In the genomic region with DNA sequence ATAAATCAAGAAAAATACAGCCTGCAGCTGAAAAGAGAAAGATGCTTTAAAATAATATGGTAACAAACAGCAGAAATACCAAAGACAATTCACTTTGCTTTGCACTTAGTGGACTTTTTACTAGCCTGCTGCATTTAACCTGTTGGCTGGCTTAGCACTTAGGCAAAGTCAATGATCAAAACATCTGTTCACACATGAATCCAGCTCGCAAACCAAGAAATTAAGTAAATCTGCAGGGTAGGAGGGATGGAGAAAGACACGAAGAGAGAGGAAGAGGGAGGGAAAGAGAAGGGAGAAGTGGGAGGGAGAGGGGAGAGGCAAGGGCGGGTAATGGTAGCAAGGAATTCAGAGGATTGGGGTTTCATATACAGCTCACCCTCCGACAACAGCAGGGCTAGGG, we compare ENCODE assay signal across 19 cellular contexts.
A peak's percentile ranks its signal among the peaks of the same experiment; 100 is the strongest.
DNase-seq lines count a peak whose midpoint lies in the region; ATAC-seq, FAIRE-seq and TF ChIP-seq lines count a peak whose summit lies in the region.
"Had no signal": no experiment of that assay in that cellular context is flagged by ENCODE, and none has a peak within 500 bp of the region (broad histone marks: within the 10 kb centered on the region; RNA-seq: fewer than 3 reads in every experiment).

No MANE protein-coding gene starts in this region.

- no peak overlapping the region for H3K23ac ChIP-seq in H1 (ENCODE audit: insufficient read length)

- no peaks in the 10 kb centered on the region for H4K20me1 ChIP-seq in H1 (replicated peaks in 1 of 2; ENCODE audit: control insufficient read depth in 1 of 2, insufficient read depth in 2 of 2, low read length in 2 of 2)
- H4K20me1 ChIP-seq: BLaER1 had no signal

- intact Hi-C loops in natural killer cell (cut with micrococcal nuclease) (no loop called here), sigmoid colon (cut with DNase I) (no loop called here)

- no peak for TF ChIP-seq EP300 in H1 (IDR thresholded peaks at IDR 0.05; ENCODE audit: borderline replicate concordance in 1 of 2, low read depth in 2 of 2, low read length in 2 of 2)
- TF ChIP-seq EP300 in sigmoid colon (IDR thresholded peaks at IDR 0.05) = no peak

- no peak overlapping the region for H4K8ac ChIP-seq in H1 (ENCODE audit: extremely low read depth, insufficient read depth, low read length)

- H3K9ac ChIP-seq in H1 (replicated peaks in 1 of 4; ENCODE audit: extremely low read depth in 1 of 4, low read depth in 3 of 4, low read length in 3 of 4) = no peak overlapping the region
- H3K9ac ChIP-seq: BLaER1 had no signal

- no peak overlapping the region for H3K18ac ChIP-seq in H1 (ENCODE audit: extremely low read depth, low read length)

- no peaks in the 10 kb centered on the region for H3K9me3 Mint-ChIP-seq in natural killer cell treated with Interleukin-12 subunit alpha and Interleukin-12 subunit beta and Interleukin-15 and Interleukin-18, amount 100 ng/mL, for 72 hours
- H3K9me3 Mint-ChIP-seq in natural killer cell = no peaks in the 10 kb centered on the region
- H3K9me3 Mint-ChIP-seq: CD4-positive, alpha-beta memory T cell; H9 had no signal

- no peak overlapping the region for H3K4me2 ChIP-seq in H1 (ENCODE audit: insufficient read depth in 1 of 2, low read depth in 2 of 2, low read length in 2 of 2)
- H3K4me2 ChIP-seq: A549, BLaER1 had no signal

- TF ChIP-seq RAD21 in H1 (IDR thresholded peaks at IDR 0.05 in 1 of 2, conservative IDR thresholded peaks at IDR 0.05 in 1 of 2; ENCODE audit: low read depth in 2 of 2, low read length in 2 of 2) = no peak

- no peak overlapping the region for H3K56ac ChIP-seq in H1 (replicated peaks; ENCODE audit: insufficient read length, low read depth, low read length)

- no peak overlapping the region for H2AK5ac ChIP-seq in H1 (ENCODE audit: low read depth, low read length)

- H3K4me3 Mint-ChIP-seq in natural killer cell treated with Interleukin-12 subunit alpha and Interleukin-12 subunit beta and Interleukin-15 and Interleukin-18, amount 100 ng/mL, for 72 hours = no peak overlapping the region
- no peak overlapping the region for H3K4me3 Mint-ChIP-seq in natural killer cell
- H3K4me3 Mint-ChIP-seq: CD14-positive monocyte; CD4-positive, alpha-beta memory T cell; H9 had no signal

- peak overlapping the region; percentile 43; the same call in 1 of the 2 replicates for H2BK20ac ChIP-seq in H1 (ENCODE audit: low read length)

- H3K27me3 ChIP-seq in H1 (replicated peaks in 1 of 4; ENCODE audit: control insufficient read depth in 3 of 4, extremely low read depth in 1 of 4, insufficient read depth in 3 of 4, low read length in 3 of 4) (no peaks in the 10 kb centered on the region), sigmoid colon (no peaks in the 10 kb centered on the region)
- H3K27me3 ChIP-seq: BLaER1 had no signal

- no peak overlapping the region for H3K4me3 ChIP-seq in H1 (ENCODE audit: extremely low read depth in 1 of 4, insufficient read depth in 2 of 4, low read depth in 3 of 4, low read length in 4 of 4)
- no peak overlapping the region for H3K4me3 ChIP-seq in sigmoid colon
- H3K4me3 ChIP-seq: A549, BLaER1 had no signal

- H3K27ac Mint-ChIP-seq in natural killer cell treated with Interleukin-12 subunit alpha and Interleukin-12 subunit beta and Interleukin-15 and Interleukin-18, amount 100 ng/mL, for 72 hours = peak overlapping the region; percentile 6 to 55
- H3K27ac Mint-ChIP-seq in natural killer cell = no peak overlapping the region
- H3K27ac Mint-ChIP-seq: CD4-positive, alpha-beta memory T cell; H9 had no signal

- H3K79me1 ChIP-seq in H1 (ENCODE audit: low read depth, low read length) = no peaks in the 10 kb centered on the region

- 78% methylated on average over 4 of the region's 4 CpGs; no CpG with 5 or more reads in 1 of the 2 experiments for WGBS in H1 (ENCODE audit: extremely low coverage in 1 of 2, insufficient coverage in 1 of 2, insufficient read length in 1 of 2, insufficient replicate concordance in 2 of 2, low coverage in 1 of 2, low lambda C conversion rate in 2 of 2, missing lambda C conversion rate in 1 of 2), 2 experiments
- WGBS in sigmoid colon, 2 donors = 79 to 92% methylated on average over 4 of the region's 4 CpGs

- H3K4me1 Mint-ChIP-seq in natural killer cell treated with Interleukin-12 subunit alpha and Interleukin-12 subunit beta and Interleukin-15 and Interleukin-18, amount 100 ng/mL, for 72 hours (ENCODE audit: low read depth in 2 of 2) = peaks cover 0 to 3% of the 10 kb centered on the region in 2 donors
- no peaks in the 10 kb centered on the region for H3K4me1 Mint-ChIP-seq in natural killer cell

- H3K27ac ChIP-seq in H1 (ENCODE audit: low read depth, low read length) (no peak overlapping the region), sigmoid colon (no peak overlapping the region)
- H3K27ac ChIP-seq: 22Rv1, A549, BLaER1 had no signal

- no peak for ATAC-seq in natural killer cell treated with Interleukin-12 subunit alpha and Interleukin-12 subunit beta and Interleukin-15 and Interleukin-18, amount 100 ng/mL, for 72 hours
- ATAC-seq in natural killer cell (no peak), HG02840 (IDR thresholded peaks at IDR 0.05; ENCODE audit: low FRiP score, unreplicated experiment) (no peak)
- ATAC-seq: A549 had no signal

- no peak overlapping the region for H4K91ac ChIP-seq in H1 (replicated peaks; ENCODE audit: insufficient read length, low read length)

- DNase-seq in natural killer cell treated with Interleukin-12 subunit alpha and Interleukin-12 subunit beta and Interleukin-15 and Interleukin-18, amount 100 ng/mL, for 72 hours (ENCODE audit: low spot score) = no peak
- no peak for DNase-seq in natural killer cell
- DNase-seq in NCI-H82 (lab: John Stamatoyannopoulos, UW) = peak; percentile 98
- DNase-seq in H1 (ENCODE audit: low read depth in 1 of 2, low spot score in 2 of 2) = no peak
- no peak for DNase-seq in cerebellum (ENCODE audit: low spot score)
- no peak for DNase-seq in sigmoid colon
- DNase-seq: CD4-positive, alpha-beta memory T cell; DMS53; DND-41; EL; GOT3; H9 had no signal

- TF ChIP-seq CTCF in natural killer cell (IDR thresholded peaks at IDR 0.05) (no peak), H1 (IDR thresholded peaks at IDR 0.05; ENCODE audit: control extremely low read depth in 1 of 3, insufficient read depth in 1 of 3, low read depth in 1 of 3, low read length in 3 of 3) (no peak), sigmoid colon (IDR thresholded peaks at IDR 0.05) (no peak)

- H2BK120ac ChIP-seq in H1 (replicated peaks; ENCODE audit: low read depth, low read length) = no peak overlapping the region

- H2BK5ac ChIP-seq in H1 (ENCODE audit: low read depth, low read length) = no peak overlapping the region

- H3K9me3 ChIP-seq in H1 (ENCODE audit: insufficient read depth in 2 of 2, low read depth in 1 of 2, low read length in 1 of 2) (no peaks in the 10 kb centered on the region), sigmoid colon (no peaks in the 10 kb centered on the region)
- H3K9me3 ChIP-seq: A549, BLaER1 had no signal

- CTCF ChIA-PET in H1 (lab: Charles Lee; ENCODE audit: partially characterized antibody) = interaction anchor here (0.9 to 2.2 kb wide), 3 partner anchors 14 to 88 kb away, joined by 4 to 9 read pairs (median 6); no protein-coding TSS in a partner anchor

- no peak overlapping the region for H2AFZ ChIP-seq in H1 (ENCODE audit: low read length)

- no peak for FAIRE-seq in H1 (lab: Jason Lieb, UNC)
- FAIRE-seq: A549, GM12891, GM18507 had no signal

- H3K4me1 ChIP-seq in H1 (replicated peaks in 1 of 4; ENCODE audit: control insufficient read depth in 3 of 4, insufficient read depth in 4 of 4, low read length in 3 of 4) = peaks cover 0 to 3% (median under 1%) of the 10 kb centered on the region in 4 experiments; a peak in 3 of 7 replicates
- peaks cover 0 to 12% (median 5%) of the 10 kb centered on the region in 4 donors for H3K4me1 ChIP-seq in sigmoid colon
- H3K4me1 ChIP-seq: BLaER1 had no signal

- H3K79me2 ChIP-seq in H1 (ENCODE audit: control insufficient read depth in 1 of 2, insufficient read depth in 2 of 2, low read length in 2 of 2) = no peaks in the 10 kb centered on the region

- no peak overlapping the region for H2BK15ac ChIP-seq in H1 (ENCODE audit: low read length)

- no peak overlapping the region for H2BK12ac ChIP-seq in H1 (ENCODE audit: low read depth, low read length)

- H3K14ac ChIP-seq in H1 (ENCODE audit: insufficient read length) = no peak overlapping the region

- H4K5ac ChIP-seq in H1 (ENCODE audit: insufficient read length, low read depth, low read length) = no peak overlapping the region

- no peaks in the 10 kb centered on the region for H3K36me3 Mint-ChIP-seq in natural killer cell treated with Interleukin-12 subunit alpha and Interleukin-12 subunit beta and Interleukin-15 and Interleukin-18, amount 100 ng/mL, for 72 hours
- no peaks in the 10 kb centered on the region for H3K36me3 Mint-ChIP-seq in natural killer cell
- H3K36me3 Mint-ChIP-seq: CD14-positive monocyte; CD4-positive, alpha-beta memory T cell had no signal

- POLR2A ChIA-PET in H1 (lab: Charles Lee; ENCODE audit: partially characterized antibody) = no interaction called here

- no peak for TF ChIP-seq POLR2A in H1 (IDR thresholded peaks at IDR 0.05; ENCODE audit: control extremely low read depth in 1 of 2, low read depth in 2 of 2, low read length in 2 of 2)
- TF ChIP-seq POLR2A in sigmoid colon (IDR thresholded peaks at IDR 0.05) = no peak

- peaks cover 7 to 26% of the 10 kb centered on the region in 2 donors for H3K27me3 Mint-ChIP-seq in natural killer cell treated with Interleukin-12 subunit alpha and Interleukin-12 subunit beta and Interleukin-15 and Interleukin-18, amount 100 ng/mL, for 72 hours
- H3K27me3 Mint-ChIP-seq in natural killer cell (ENCODE audit: low read depth in 2 of 2) = peaks cover 14 to 19% of the 10 kb centered on the region in 2 donors

- H3K4ac ChIP-seq in H1 (replicated peaks; ENCODE audit: insufficient read length, low read depth, low read length) = no peak overlapping the region

- no peaks in the 10 kb centered on the region for H3K36me3 ChIP-seq in H1 (ENCODE audit: control insufficient read depth in 2 of 4, insufficient read depth in 4 of 4, low read length in 3 of 4)
- H3K36me3 ChIP-seq in sigmoid colon = no peaks in the 10 kb centered on the region
- H3K36me3 ChIP-seq: BLaER1 had no signal

- no peaks in the 10 kb centered on the region for H3K23me2 ChIP-seq in H1 (ENCODE audit: low read depth, low read length)

TF ChIP-seq in H1, 55 proteins besides CTCF, POLR2A, EP300 and RAD21 (continues in another document):
- no peak for TF ChIP-seq FOSL1 (IDR thresholded peaks at IDR 0.05; ENCODE audit: insufficient read depth, low read depth, low read length)
- TF ChIP-seq HDAC2 (IDR thresholded peaks at IDR 0.05; ENCODE audit: borderline replicate concordance in 1 of 2, low read depth in 2 of 2, low read length in 2 of 2) = no peak
- no peak for TF ChIP-seq CEBPB (IDR thresholded peaks at IDR 0.05; ENCODE audit: low read depth, low read length)
- no peak for TF ChIP-seq SP2 (IDR thresholded peaks at IDR 0.05; ENCODE audit: low read length)
- TF ChIP-seq TEAD4 (IDR thresholded peaks at IDR 0.05; ENCODE audit: low read depth, low read length) = no peak
- no peak for TF ChIP-seq GABPA (IDR thresholded peaks at IDR 0.05; ENCODE audit: borderline replicate concordance, insufficient read depth, low read length)
- TF ChIP-seq BCL11A (IDR thresholded peaks at IDR 0.05; ENCODE audit: low read depth in 2 of 2, low read length in 2 of 2) = no peak
- no peak for TF ChIP-seq SP4 (IDR thresholded peaks at IDR 0.05; ENCODE audit: low read length)
- no peak for TF ChIP-seq HDAC6 (IDR thresholded peaks at IDR 0.05; ENCODE audit: low read depth, low read length)

Comparison
In these comparisons a context has a peak if more than half of its experiments do, and no peak if none do; other contexts are left out.
1. H3K27ac Mint-ChIP-seq: peak in natural killer cell treated with Interleukin-12 subunit alpha and Interleukin-12 subunit beta and Interleukin-15 and Interleukin-18, amount 100 ng/mL, for 72 hours (2 of 2); none in natural killer cell (0 of 2).